Comparison of ENCODE assay signal across 8 cellular contexts in the genomic region with DNA sequence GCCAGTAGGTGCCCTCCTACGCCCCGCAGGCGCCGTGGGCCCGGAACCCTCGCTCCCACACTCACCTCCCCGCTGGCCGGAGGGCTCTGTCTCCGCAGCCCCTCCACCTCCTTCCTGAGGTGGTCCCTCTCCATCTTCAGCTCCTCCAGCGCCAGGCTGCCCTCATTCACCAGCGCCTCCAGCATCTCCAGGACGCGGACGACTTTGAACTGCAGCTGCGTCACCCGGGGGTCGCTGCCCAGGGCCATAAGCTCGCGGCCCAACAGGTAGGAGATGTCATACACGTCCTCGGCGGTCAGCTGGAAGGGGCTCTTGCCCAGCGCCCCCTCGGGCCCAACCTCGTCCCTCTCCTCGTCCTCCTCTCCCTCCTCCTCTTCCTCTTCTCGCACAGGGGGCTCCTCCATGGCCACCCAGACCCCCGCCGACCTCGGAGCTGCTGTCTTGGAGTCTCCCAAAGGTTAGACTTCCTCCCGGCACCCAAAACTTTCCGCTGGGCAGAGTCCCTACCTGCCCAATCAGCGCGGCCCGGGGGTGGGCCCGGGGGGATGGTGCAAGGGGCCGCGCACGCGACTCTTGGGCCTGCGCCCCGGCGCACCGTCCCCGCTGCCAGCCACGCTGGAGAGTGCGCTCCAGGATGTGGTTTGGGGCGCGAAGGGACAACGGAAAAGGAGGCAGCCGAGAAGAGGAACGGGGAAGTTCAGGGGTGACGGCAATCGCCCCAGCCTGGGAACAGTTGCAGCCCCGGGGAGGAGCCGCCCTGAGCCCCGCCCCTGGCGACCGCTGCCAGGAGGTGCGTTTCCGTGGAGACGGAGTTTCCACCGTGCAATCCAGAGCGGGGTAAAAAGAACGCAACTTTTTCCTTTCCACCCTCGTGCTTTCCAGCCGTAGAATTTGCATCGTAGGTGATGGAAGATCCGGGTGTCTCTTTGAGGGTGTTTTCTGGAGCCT. TPM values are rescaled to one million over a fixed set of nuclear protein-coding genes. Genes with fewer than 3 reads are reported as not detected.
DNase-seq lines count a peak whose midpoint lies in the region; ATAC-seq and TF ChIP-seq lines count a peak whose summit lies in the region.

A gene with protein sequence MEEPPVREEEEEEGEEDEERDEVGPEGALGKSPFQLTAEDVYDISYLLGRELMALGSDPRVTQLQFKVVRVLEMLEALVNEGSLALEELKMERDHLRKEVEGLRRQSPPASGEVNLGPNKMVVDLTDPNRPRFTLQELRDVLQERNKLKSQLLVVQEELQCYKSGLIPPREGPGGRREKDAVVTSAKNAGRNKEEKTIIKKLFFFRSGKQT (minus strand): TSS at position 668 of the 948 bp plus-strand sequence. CDS start 264 bp downstream, at position 404.

- H3K4me3 ChIP-seq in ovary (peak within 1 kb of the TSS; percentile 69), thymus (ENCODE audit: low read length) (peak within 1 kb of the TSS; percentile 69)

- DNase-seq in ELF-1 (ENCODE audit: low read depth, low spot score) (peak; percentile 74), Right ventricle myocardium inferior (ENCODE audit: missing footprints) (peak; percentile 96), ovary (peak; percentile 78 to 91 (median 87))
- peak; percentile 93 to 95 for DNase-seq in activated naive CD4-positive, alpha-beta T cell treated with anti-CD3 and anti-CD28 coated beads, Interleukin-2, amount 50 U/mL, for 72 hours (ENCODE audit: low spot score in 2 of 2)

- peak within 1 kb of the TSS; percentile 80 to 98 (median 96) for H3K27ac Mint-ChIP-seq in IgD-negative memory B cell
- peak within 1 kb of the TSS; percentile 98 to 100 for H3K27ac Mint-ChIP-seq in activated naive CD4-positive, alpha-beta T cell treated with anti-CD3 and anti-CD28 coated beads, Interleukin-2, amount 50 U/mL, for 72 hours

- ATAC-seq in GM21576 (IDR thresholded peaks at IDR 0.05; ENCODE audit: unreplicated experiment) (peak; percentile 67), SK-N-SH treated with all-trans-retinoic acid at 6 μM for 48 hours (peak; percentile 98), Right ventricle myocardium inferior (peak; percentile 97)
- peak; percentile 88 to 91 for ATAC-seq in activated naive CD4-positive, alpha-beta T cell treated with anti-CD3 and anti-CD28 coated beads, Interleukin-2, amount 50 U/mL, for 72 hours

- intact Hi-C loops in Right ventricle myocardium inferior (cut with DNase I), result no loop called here
- intact Hi-C loops in ovary (cut with DNase I), result no loop called here

- H3K9me3 ChIP-seq in ovary, result no peaks in the 10 kb centered on the region
- no peaks in the 10 kb centered on the region for H3K9me3 ChIP-seq in thymus (ENCODE audit: control insufficient read depth)

- H3K4me3 Mint-ChIP-seq in IgD-negative memory B cell, result peak within 1 kb of the TSS; percentile 83 to 99 (median 96)

- TF ChIP-seq CTCF in ovary (IDR thresholded peaks at IDR 0.05), result no peak

- WGBS in ovary, 3 donors, result 0 to 1% (median 1%) methylated on average over 69 of the region's 69 CpGs
- WGBS in thymus, result under 1% methylated on average over 69 of the region's 69 CpGs

- no peaks in the 10 kb centered on the region for H3K27me3 Mint-ChIP-seq in IgD-negative memory B cell

- H3K27me3 ChIP-seq in ovary (no peaks in the 10 kb centered on the region), thymus (ENCODE audit: control insufficient read depth, insufficient read depth) (no peaks in the 10 kb centered on the region)

- no peaks in the 10 kb centered on the region for H3K36me3 ChIP-seq in ovary
- no peaks in the 10 kb centered on the region for H3K36me3 ChIP-seq in thymus (ENCODE audit: control insufficient read depth, insufficient read depth)

- TF ChIP-seq EP300 in ovary (IDR thresholded peaks at IDR 0.05), result no peak

- H3K36me3 Mint-ChIP-seq in IgD-negative memory B cell, result peaks cover under 1% of the 10 kb centered on the region
- H3K36me3 Mint-ChIP-seq in activated naive CD4-positive, alpha-beta T cell treated with anti-CD3 and anti-CD28 coated beads, Interleukin-2, amount 50 U/mL, for 72 hours, result peaks cover 21 to 26% of the 10 kb centered on the region in 2 donors

- H3K4me1 ChIP-seq in ovary (ENCODE audit: insufficient read depth), result peaks cover 10% of the 10 kb centered on the region
- peaks cover 14% of the 10 kb centered on the region for H3K4me1 ChIP-seq in thymus (ENCODE audit: control insufficient read depth, insufficient read depth, low read length)

- H3K9me3 Mint-ChIP-seq in IgD-negative memory B cell, result no peaks in the 10 kb centered on the region
- H3K9me3 Mint-ChIP-seq in activated naive CD4-positive, alpha-beta T cell treated with anti-CD3 and anti-CD28 coated beads, Interleukin-2, amount 50 U/mL, for 72 hours, result no peaks in the 10 kb centered on the region

- peaks cover 28 to 41% (median 33%) of the 10 kb centered on the region in 3 donors for H3K4me1 Mint-ChIP-seq in IgD-negative memory B cell

- H3K27ac ChIP-seq in ovary, result peak within 1 kb of the TSS in 1 of 2 donors; percentile 16
- peak within 1 kb of the TSS; percentile 82 for H3K27ac ChIP-seq in thymus (ENCODE audit: low read depth)

- peak; percentile 35 for TF ChIP-seq POLR2A in ovary (IDR thresholded peaks at IDR 0.05)

TF ChIP-seq in SK-N-SH treated with all-trans-retinoic acid at 6 μM for 48 hours, 23 proteins besides CTCF, POLR2A, EP300 and RAD21:
- TF ChIP-seq RARB (CRISPR knock-in tag; IDR thresholded peaks at IDR 0.05), result no peak
- TF ChIP-seq, protein P1, sequence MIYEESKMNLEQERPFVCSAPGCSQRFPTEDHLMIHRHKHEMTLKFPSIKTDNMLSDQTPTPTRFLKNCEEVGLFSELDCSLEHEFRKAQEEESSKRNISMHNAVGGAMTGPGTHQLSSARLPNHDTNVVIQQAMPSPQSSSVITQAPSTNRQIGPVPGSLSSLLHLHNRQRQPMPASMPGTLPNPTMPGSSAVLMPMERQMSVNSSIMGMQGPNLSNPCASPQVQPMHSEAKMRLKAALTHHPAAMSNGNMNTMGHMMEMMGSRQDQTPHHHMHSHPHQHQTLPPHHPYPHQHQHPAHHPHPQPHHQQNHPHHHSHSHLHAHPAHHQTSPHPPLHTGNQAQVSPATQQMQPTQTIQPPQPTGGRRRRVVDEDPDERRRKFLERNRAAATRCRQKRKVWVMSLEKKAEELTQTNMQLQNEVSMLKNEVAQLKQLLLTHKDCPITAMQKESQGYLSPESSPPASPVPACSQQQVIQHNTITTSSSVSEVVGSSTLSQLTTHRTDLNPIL (CRISPR knock-in tag; IDR thresholded peaks at IDR 0.05; ENCODE audit: low read depth), result no peak
- no peak for TF ChIP-seq TOX (CRISPR knock-in tag; IDR thresholded peaks at IDR 0.05; ENCODE audit: borderline replicate concordance)
- TF ChIP-seq, protein P2, sequence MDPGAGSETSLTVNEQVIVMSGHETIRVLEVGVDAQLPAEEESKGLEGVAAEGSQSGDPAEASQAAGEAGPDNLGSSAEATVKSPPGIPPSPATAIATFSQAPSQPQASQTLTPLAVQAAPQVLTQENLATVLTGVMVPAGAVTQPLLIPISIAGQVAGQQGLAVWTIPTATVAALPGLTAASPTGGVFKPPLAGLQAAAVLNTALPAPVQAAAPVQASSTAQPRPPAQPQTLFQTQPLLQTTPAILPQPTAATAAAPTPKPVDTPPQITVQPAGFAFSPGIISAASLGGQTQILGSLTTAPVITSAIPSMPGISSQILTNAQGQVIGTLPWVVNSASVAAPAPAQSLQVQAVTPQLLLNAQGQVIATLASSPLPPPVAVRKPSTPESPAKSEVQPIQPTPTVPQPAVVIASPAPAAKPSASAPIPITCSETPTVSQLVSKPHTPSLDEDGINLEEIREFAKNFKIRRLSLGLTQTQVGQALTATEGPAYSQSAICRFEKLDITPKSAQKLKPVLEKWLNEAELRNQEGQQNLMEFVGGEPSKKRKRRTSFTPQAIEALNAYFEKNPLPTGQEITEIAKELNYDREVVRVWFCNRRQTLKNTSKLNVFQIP (CRISPR knock-in tag; IDR thresholded peaks at IDR 0.05; ENCODE audit: borderline replicate concordance, low read depth), result no peak
- TF ChIP-seq ZNF70 (CRISPR knock-in tag; IDR thresholded peaks at IDR 0.05), result no peak
- no peak for TF ChIP-seq TCF4 (CRISPR knock-in tag; IDR thresholded peaks at IDR 0.05; ENCODE audit: borderline replicate concordance)
- no peak for TF ChIP-seq BACH2 (CRISPR knock-in tag; IDR thresholded peaks at IDR 0.05; ENCODE audit: borderline replicate concordance)
- TF ChIP-seq CSDC2 (CRISPR knock-in tag; IDR thresholded peaks at IDR 0.05), result no peak
- no peak for TF ChIP-seq SNAI2 (CRISPR knock-in tag; IDR thresholded peaks at IDR 0.05)
- no peak for TF ChIP-seq ZFP30 (CRISPR knock-in tag; IDR thresholded peaks at IDR 0.05)
- no peak for TF ChIP-seq ARNTL (CRISPR knock-in tag; IDR thresholded peaks at IDR 0.05; ENCODE audit: borderline replicate concordance, low read depth)
- TF ChIP-seq OSR1 (CRISPR knock-in tag; IDR thresholded peaks at IDR 0.05), result no peak
- TF ChIP-seq ZNF565 (CRISPR knock-in tag; conservative IDR thresholded peaks at IDR 0.05; ENCODE audit: low read depth), result no peak
- no peak for TF ChIP-seq GLIS3 (CRISPR knock-in tag; IDR thresholded peaks at IDR 0.05)
- TF ChIP-seq, protein P3, sequence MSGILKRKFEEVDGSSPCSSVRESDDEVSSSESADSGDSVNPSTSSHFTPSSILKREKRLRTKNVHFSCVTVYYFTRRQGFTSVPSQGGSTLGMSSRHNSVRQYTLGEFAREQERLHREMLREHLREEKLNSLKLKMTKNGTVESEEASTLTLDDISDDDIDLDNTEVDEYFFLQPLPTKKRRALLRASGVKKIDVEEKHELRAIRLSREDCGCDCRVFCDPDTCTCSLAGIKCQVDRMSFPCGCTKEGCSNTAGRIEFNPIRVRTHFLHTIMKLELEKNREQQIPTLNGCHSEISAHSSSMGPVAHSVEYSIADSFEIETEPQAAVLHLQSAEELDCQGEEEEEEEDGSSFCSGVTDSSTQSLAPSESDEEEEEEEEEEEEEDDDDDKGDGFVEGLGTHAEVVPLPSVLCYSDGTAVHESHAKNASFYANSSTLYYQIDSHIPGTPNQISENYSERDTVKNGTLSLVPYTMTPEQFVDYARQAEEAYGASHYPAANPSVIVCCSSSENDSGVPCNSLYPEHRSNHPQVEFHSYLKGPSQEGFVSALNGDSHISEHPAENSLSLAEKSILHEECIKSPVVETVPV (CRISPR knock-in tag; IDR thresholded peaks at IDR 0.05), result no peak
- TF ChIP-seq ZFP3 (CRISPR knock-in tag; IDR thresholded peaks at IDR 0.05), result no peak
- no peak for TF ChIP-seq PPARA (CRISPR knock-in tag; IDR thresholded peaks at IDR 0.05; ENCODE audit: borderline replicate concordance)
- no peak for TF ChIP-seq ZNF8 (CRISPR knock-in tag; IDR thresholded peaks at IDR 0.05)
- TF ChIP-seq ISL1 (CRISPR knock-in tag; IDR thresholded peaks at IDR 0.05), result no peak
TF ChIP-seq in SK-N-SH treated with all-trans-retinoic acid at 6 μM for 48 hours: peak in this region for 0.

RNA-seq across cellular contexts. Expression of the gene that starts here (rescaled TPM):
- polyA plus RNA-seq in IgD-negative memory B cell (14.3 TPM), ovary (1 to 10 TPM; 8.0 to 8.7 TPM), thymus (7.8 TPM)
- 10 to 100 TPM in 1 of 2 donors, 1 to 10 TPM in 1; 8.6 to 11.2 TPM for total RNA-seq in activated naive CD4-positive, alpha-beta T cell treated with anti-CD3 and anti-CD28 coated beads, Interleukin-2, amount 50 U/mL, for 72 hours
- total RNA-seq in Right ventricle myocardium inferior (2.0 TPM), ovary (1 to 10 TPM; 4.6 to 6.3 (median 5.8) TPM)
